Comparison of ENCODE assay signal across 4 cellular contexts in genomic region chr18:350953-351572, GRCh38.
"Had no signal": no experiment of that assay in that cellular context is flagged by ENCODE, and none has a peak within 500 bp of the region (broad histone marks: within the 10 kb centered on the region; RNA-seq: fewer than 3 reads in every experiment).

No MANE protein-coding gene starts in this region.

- H3K4me3 ChIP-seq: GM23338 had no signal

- H3K27ac Mint-ChIP-seq: GM23338, H9 had no signal

- H2AFZ ChIP-seq: GM23338 had no signal

- H3K4me2 ChIP-seq: GM23338 had no signal

- DNase-seq: H9, HCEC 1CT, IMR-90 had no signal

- H3K4me3 Mint-ChIP-seq: GM23338, H9 had no signal

- H3K9me3 Mint-ChIP-seq: GM23338 had no signal

- ATAC-seq: GM23338 had no signal
